ENCODE assay signal across 11 cellular contexts in the genomic region with DNA sequence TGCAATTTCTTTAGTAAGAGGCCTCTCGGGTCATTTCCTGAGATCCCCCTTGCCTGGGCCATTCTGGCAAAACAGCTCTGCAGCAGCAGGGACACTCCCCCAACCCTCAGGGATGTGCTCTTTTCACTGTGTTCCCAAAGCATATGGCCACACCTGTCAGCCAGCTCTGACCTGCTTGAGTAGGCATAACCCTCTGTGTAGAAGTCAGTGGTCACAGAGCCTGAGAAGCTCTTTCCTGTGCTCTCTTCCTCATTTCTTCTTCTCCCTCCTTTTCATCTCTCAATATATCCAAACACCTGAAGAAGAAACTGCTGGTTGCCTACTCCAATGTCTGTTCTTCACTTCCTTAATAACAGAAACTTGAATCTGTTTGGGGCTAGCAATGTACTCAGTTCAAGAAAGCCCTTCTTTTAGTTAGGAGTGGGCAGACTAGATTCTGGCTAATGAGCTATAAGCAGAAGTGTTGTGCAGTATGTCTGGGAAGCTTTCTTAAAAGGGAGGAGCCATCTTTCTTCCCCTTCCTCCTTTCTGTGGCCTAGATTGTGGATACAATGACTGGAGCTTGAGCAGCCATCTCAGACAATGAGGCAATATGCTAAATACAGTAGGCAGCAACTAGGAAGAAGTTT.
DNase-seq lines count a peak whose midpoint lies in the region; ATAC-seq and TF ChIP-seq lines count a peak whose summit lies in the region.
"Had no signal": no experiment of that assay in that cellular context is flagged by ENCODE, and none has a peak within 500 bp of the region (broad histone marks: within the 10 kb centered on the region; RNA-seq: fewer than 3 reads in every experiment).

No MANE protein-coding gene starts in this region.

- POLR2A ChIA-PET in activated CD4-positive, alpha-beta T cell treated with anti-CD3 and anti-CD28 coated beads, Interleukin-2, amount 10 ng/mL, durations not matched to agents 7 days and 5 days (lab: Charles Lee): no interaction called here

- no peaks in the 10 kb centered on the region for H3K9me3 Mint-ChIP-seq in activated CD4-positive, alpha-beta T cell treated with anti-CD3 and anti-CD28 coated beads, Interleukin-2, amount 10 ng/mL, durations not matched to agents 7 days and 5 days
- H3K9me3 Mint-ChIP-seq: CD8-positive, alpha-beta T cell; T-helper 2 cell treated with Interferon-gamma antibody and Interleukin-4, amounts not matched to agents 5 μg/mL and 100 μg/mL, for 36 hours had no signal

- H3K27me3 ChIP-seq in foreskin keratinocyte: no peaks in the 10 kb centered on the region

- DNase-seq in KBM-7 (peak; percentile 81), left ventricle myocardium superior (no peak), NCI-H510A (lab: John Stamatoyannopoulos, UW) (no peak), foreskin keratinocyte (no peak), Ammon's horn (ENCODE audit: low spot score) (no peak)
- no peak for DNase-seq in activated CD4-positive, alpha-beta T cell treated with anti-CD3 and anti-CD28 coated beads, Interleukin-2, amount 10 ng/mL, durations not matched to agents 7 days and 5 days
- DNase-seq: CD8-positive, alpha-beta T cell; stimulated activated CD4-positive, alpha-beta T cell treated with anti-CD3 and anti-CD28 coated beads, Interleukin-15, amount 100 ng/mL, for 24 hours had no signal

- no peak overlapping the region for H3K27ac ChIP-seq in foreskin keratinocyte

- CTCF ChIA-PET in activated CD4-positive, alpha-beta T cell treated with anti-CD3 and anti-CD28 coated beads, Interleukin-2, amount 10 ng/mL, durations not matched to agents 7 days and 5 days (lab: Charles Lee): interaction anchor here (0.5 to 1.3 kb wide), 4 partner anchors 18 to 41 kb away, joined by 3 to 6 read pairs (median 4); no protein-coding TSS in a partner anchor

- ATAC-seq in GM18499 (IDR thresholded peaks at IDR 0.05; ENCODE audit: insufficient read depth, unreplicated experiment) (peak; percentile 50), GM21825 (IDR thresholded peaks at IDR 0.05; ENCODE audit: unreplicated experiment) (peak; percentile 85), left ventricle myocardium superior (peak; percentile 35), foreskin keratinocyte (no peak)
- ATAC-seq: CD8-positive, alpha-beta T cell had no signal

- H3K4me1 ChIP-seq in foreskin keratinocyte: peaks cover 13% of the 10 kb centered on the region

- H3K27me3 Mint-ChIP-seq in activated CD4-positive, alpha-beta T cell treated with anti-CD3 and anti-CD28 coated beads, Interleukin-2, amount 10 ng/mL, durations not matched to agents 7 days and 5 days: no peaks in the 10 kb centered on the region

- in situ Hi-C loops in KBM-7 (cut with MboI; ENCODE audit: low pct_unique_long_range_greater_than_20kb, low sequenced_read_pairs): no loop called here

- intact Hi-C loops in left ventricle myocardium superior (cut with micrococcal nuclease): no loop called here

- H3K36me3 Mint-ChIP-seq in activated CD4-positive, alpha-beta T cell treated with anti-CD3 and anti-CD28 coated beads, Interleukin-2, amount 10 ng/mL, durations not matched to agents 7 days and 5 days (ENCODE audit: low read depth): no peaks in the 10 kb centered on the region
- H3K36me3 Mint-ChIP-seq: CD8-positive, alpha-beta T cell had no signal

- H3K4me1 Mint-ChIP-seq in activated CD4-positive, alpha-beta T cell treated with anti-CD3 and anti-CD28 coated beads, Interleukin-2, amount 10 ng/mL, durations not matched to agents 7 days and 5 days: peaks cover 15% of the 10 kb centered on the region

- no peak overlapping the region for H3K4me3 Mint-ChIP-seq in activated CD4-positive, alpha-beta T cell treated with anti-CD3 and anti-CD28 coated beads, Interleukin-2, amount 10 ng/mL, durations not matched to agents 7 days and 5 days
- H3K4me3 Mint-ChIP-seq: CD8-positive, alpha-beta T cell; T-helper 2 cell treated with Interferon-gamma antibody and Interleukin-4, amounts not matched to agents 5 μg/mL and 100 μg/mL, for 36 hours had no signal

- no peak for TF ChIP-seq CTCF in foreskin keratinocyte (conservative IDR thresholded peaks at IDR 0.05)

- H3K27ac Mint-ChIP-seq in activated CD4-positive, alpha-beta T cell treated with anti-CD3 and anti-CD28 coated beads, Interleukin-2, amount 10 ng/mL, durations not matched to agents 7 days and 5 days: no peak overlapping the region
- H3K27ac Mint-ChIP-seq: CD8-positive, alpha-beta T cell; T-helper 2 cell treated with Interferon-gamma antibody and Interleukin-4, amounts not matched to agents 5 μg/mL and 100 μg/mL, for 36 hours had no signal
